In the genomic region with DNA sequence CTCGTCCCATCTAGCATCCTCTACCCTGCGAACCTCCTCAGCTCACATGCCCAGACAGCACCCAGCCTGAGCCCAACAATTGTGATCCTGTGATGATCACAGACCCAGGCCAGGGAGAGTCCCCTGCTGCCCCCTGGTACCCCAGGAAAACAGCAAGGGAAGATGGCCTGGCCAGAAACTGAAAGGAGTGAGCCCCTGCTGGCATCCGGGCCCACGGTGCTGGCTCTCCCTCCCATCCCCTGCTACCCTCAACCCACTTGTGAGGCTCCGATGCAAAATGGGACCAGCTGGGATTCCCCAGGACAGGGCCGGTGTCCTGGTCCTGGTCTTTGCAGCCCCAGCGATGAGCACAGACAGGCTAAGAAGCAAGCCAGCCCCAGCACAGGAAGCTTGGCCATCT, we compare ENCODE assay signal across 13 cellular contexts. TPM values are rescaled to one million over a fixed set of nuclear protein-coding genes. Genes with fewer than 3 reads are reported as not detected.
A peak's percentile ranks its signal among the peaks of the same experiment; 100 is the strongest.
DNase-seq lines count a peak whose midpoint lies in the region; TF ChIP-seq lines count a peak whose summit lies in the region.
"Had no signal": no experiment of that assay in that cellular context is flagged by ENCODE, and none has a peak within 500 bp of the region (broad histone marks: within the 10 kb centered on the region; RNA-seq: fewer than 3 reads in every experiment).

No MANE protein-coding gene starts in this region.

- TF ChIP-seq CTCF in SK-N-SH (IDR thresholded peaks at IDR 0.05) = no peak

- H3K4me2 ChIP-seq in SK-N-SH = no peak overlapping the region

- H3K27me3 Mint-ChIP-seq in activated naive CD4-positive, alpha-beta T cell treated with anti-CD3 and anti-CD28 coated beads, Interleukin-2, amount 50 U/mL, for 24 hours = no peaks in the 10 kb centered on the region
- no peaks in the 10 kb centered on the region for H3K27me3 Mint-ChIP-seq in activated T-helper 1 cell treated with anti-CD3 and anti-CD28 coated beads, Interleukin-12 subunit alpha, Interleukin-12 subunit beta, Interleukin-2, Interleukin-4 antibody, amounts not matched to agents 30 ng/mL and 10 ng/mL and 1 ng/mL, durations not matched to agents 14 hours and 24 hours and 36 hours (ENCODE audit: insufficient read depth)

- H3K27me3 ChIP-seq in iPS-15b (ENCODE audit: control insufficient read depth, insufficient read depth, low read length) (no peaks in the 10 kb centered on the region), SK-N-SH (ENCODE audit: insufficient read depth) (no peaks in the 10 kb centered on the region)
- H3K27me3 ChIP-seq: heart left ventricle had no signal

- no peak for TF ChIP-seq RAD21 in SK-N-SH (IDR thresholded peaks at IDR 0.05; ENCODE audit: low read length)

- H3K36me3 ChIP-seq in iPS-15b (ENCODE audit: control insufficient read depth, insufficient read depth, low read length) (no peaks in the 10 kb centered on the region), SK-N-SH (replicated peaks in 1 of 2; ENCODE audit: control insufficient read depth in 1 of 2, insufficient read depth in 2 of 2, low read length in 1 of 2) (peaks cover 0 to 17% of the 10 kb centered on the region in 2 experiments)

- H3K4me3 ChIP-seq in iPS-15b (ENCODE audit: low read depth, low read length) (no peak overlapping the region), SK-N-SH (ENCODE audit: low read depth in 2 of 2, low read length in 1 of 2) (no peak overlapping the region)
- H3K4me3 ChIP-seq: heart left ventricle had no signal

- H3K27ac Mint-ChIP-seq in activated naive CD4-positive, alpha-beta T cell treated with anti-CD3 and anti-CD28 coated beads, Interleukin-2, amount 50 U/mL, for 24 hours = peak overlapping the region; percentile 97
- peak overlapping the region; percentile 66 for H3K27ac Mint-ChIP-seq in activated T-helper 1 cell treated with anti-CD3 and anti-CD28 coated beads, Interleukin-12 subunit alpha, Interleukin-12 subunit beta, Interleukin-2, Interleukin-4 antibody, amounts not matched to agents 30 ng/mL and 10 ng/mL and 1 ng/mL, durations not matched to agents 14 hours and 24 hours and 36 hours

- H3K4me3 Mint-ChIP-seq in activated naive CD4-positive, alpha-beta T cell treated with anti-CD3 and anti-CD28 coated beads, Interleukin-2, amount 50 U/mL, for 24 hours = peak overlapping the region; percentile 39
- no peak overlapping the region for H3K4me3 Mint-ChIP-seq in activated T-helper 1 cell treated with anti-CD3 and anti-CD28 coated beads, Interleukin-12 subunit alpha, Interleukin-12 subunit beta, Interleukin-2, Interleukin-4 antibody, amounts not matched to agents 30 ng/mL and 10 ng/mL and 1 ng/mL, durations not matched to agents 14 hours and 24 hours and 36 hours

- CTCF ChIA-PET in SK-N-SH (lab: Yijun Ruan, JAX) = interaction anchor here (1.3 to 5.2 kb wide), 2 partner anchors 24 to 160 kb away, joined by 5 to 26 read pairs; no protein-coding TSS in a partner anchor

- WGBS in SK-N-SH (ENCODE audit: low lambda C conversion rate) = 100% methylated on average over 4 of the region's 7 CpGs

- peaks cover 5% of the 10 kb centered on the region for H3F3A ChIP-seq in SK-N-SH (replicated peaks; ENCODE audit: insufficient read depth)

- H3K9me3 Mint-ChIP-seq in activated naive CD4-positive, alpha-beta T cell treated with anti-CD3 and anti-CD28 coated beads, Interleukin-2, amount 50 U/mL, for 24 hours = no peaks in the 10 kb centered on the region
- H3K9me3 Mint-ChIP-seq in activated T-helper 1 cell treated with anti-CD3 and anti-CD28 coated beads, Interleukin-12 subunit alpha, Interleukin-12 subunit beta, Interleukin-2, Interleukin-4 antibody, amounts not matched to agents 30 ng/mL and 10 ng/mL and 1 ng/mL, durations not matched to agents 14 hours and 24 hours and 36 hours = no peaks in the 10 kb centered on the region

- no peaks in the 10 kb centered on the region for H3K9me3 ChIP-seq in iPS-15b (ENCODE audit: control insufficient read depth, insufficient read depth, low read length)
- no peaks in the 10 kb centered on the region for H3K9me3 ChIP-seq in SK-N-SH
- H3K9me3 ChIP-seq: heart left ventricle had no signal

- H2AFZ ChIP-seq in SK-N-SH (ENCODE audit: low read depth) = no peak overlapping the region

- intact Hi-C loops in activated T-helper 1 cell treated with anti-CD3 and anti-CD28 coated beads, Interleukin-12 subunit alpha, Interleukin-12 subunit beta, Interleukin-2, Interleukin-4 antibody, amounts not matched to agents 30 ng/mL and 10 ng/mL and 1 ng/mL, durations not matched to agents 14 hours and 24 hours and 36 hours (cut with micrococcal nuclease) = loop anchor here (2.0 to 10.0 kb wide), 2 partner anchors 15 to 159 kb away; partner anchors contain the start of genes NRTN and RANBP3

- peaks cover 100% of the 10 kb centered on the region for H3K79me2 ChIP-seq in SK-N-SH (ENCODE audit: insufficient read depth)

- no peaks in the 10 kb centered on the region for H3K36me3 Mint-ChIP-seq in activated naive CD4-positive, alpha-beta T cell treated with anti-CD3 and anti-CD28 coated beads, Interleukin-2, amount 50 U/mL, for 24 hours
- H3K36me3 Mint-ChIP-seq in activated T-helper 1 cell treated with anti-CD3 and anti-CD28 coated beads, Interleukin-12 subunit alpha, Interleukin-12 subunit beta, Interleukin-2, Interleukin-4 antibody, amounts not matched to agents 30 ng/mL and 10 ng/mL and 1 ng/mL, durations not matched to agents 14 hours and 24 hours and 36 hours (ENCODE audit: low read depth) = peaks cover 8% of the 10 kb centered on the region

- peaks cover 96% of the 10 kb centered on the region for H4K20me1 ChIP-seq in SK-N-SH (ENCODE audit: insufficient read depth)

- TF ChIP-seq EP300 in SK-N-SH (IDR thresholded peaks at IDR 0.05; ENCODE audit: borderline replicate concordance in 1 of 2, low read depth in 1 of 2, low read length in 1 of 2) = no peak

- peaks cover 8% of the 10 kb centered on the region for H3K4me1 ChIP-seq in iPS-15b (ENCODE audit: control insufficient read depth, insufficient read depth, low read length)
- H3K4me1 ChIP-seq in SK-N-SH (ENCODE audit: control insufficient read depth in 1 of 2, insufficient read depth in 2 of 2, low read depth in 1 of 2, low read length in 1 of 2) = peaks cover 0 to 54% of the 10 kb centered on the region in 2 experiments; a peak in 2 of 4 replicates

- H3K9ac ChIP-seq in iPS-15b (ENCODE audit: low read depth, low read length) (peak overlapping the region; percentile 24), SK-N-SH (no peak overlapping the region)

- no peaks in the 10 kb centered on the region for H3K9me2 ChIP-seq in SK-N-SH

- H3K27ac ChIP-seq in substantia nigra (ENCODE audit: low read depth, low read length, poor library complexity, severe bottlenecking) = peak overlapping the region; percentile 35
- H3K27ac ChIP-seq in SK-N-SH (ENCODE audit: low read depth in 2 of 2, low read length in 1 of 2) = no peak overlapping the region; a peak in 1 of 4 replicates

- POLR2A ChIA-PET in SK-N-SH (lab: Yijun Ruan, JAX) = no interaction called here

- no peak for DNase-seq in activated naive CD4-positive, alpha-beta T cell treated with anti-CD3 and anti-CD28 coated beads, Interleukin-2, amount 50 U/mL, for 16 hours
- no peak for DNase-seq in activated T-helper 1 cell treated with anti-CD3 and anti-CD28 coated beads, Interleukin-12 subunit alpha, Interleukin-12 subunit beta, Interleukin-2, Interleukin-4 antibody, amounts not matched to agents 30 ng/mL and 10 ng/mL and 1 ng/mL, durations not matched to agents 14 hours and 24 hours and 36 hours (ENCODE audit: low spot score)
- DNase-seq in substantia nigra (lab: John Stamatoyannopoulos, UW) (no peak), NCI-H510A treated with DMSO at 0.1 percent for 48 hours (lab: John Stamatoyannopoulos, UW) (no peak), SK-N-SH (no peak), SW480 (ENCODE audit: low spot score) (no peak)
- DNase-seq: KG1, NCI-H1694, NCI-H526, occipital lobe had no signal

- H3K4me1 Mint-ChIP-seq in activated naive CD4-positive, alpha-beta T cell treated with anti-CD3 and anti-CD28 coated beads, Interleukin-2, amount 50 U/mL, for 24 hours = peaks cover 99% of the 10 kb centered on the region
- H3K4me1 Mint-ChIP-seq in activated T-helper 1 cell treated with anti-CD3 and anti-CD28 coated beads, Interleukin-12 subunit alpha, Interleukin-12 subunit beta, Interleukin-2, Interleukin-4 antibody, amounts not matched to agents 30 ng/mL and 10 ng/mL and 1 ng/mL, durations not matched to agents 14 hours and 24 hours and 36 hours (ENCODE audit: low read depth) = peaks cover 80% of the 10 kb centered on the region

TF ChIP-seq in SK-N-SH, 30 proteins besides CTCF, POLR2A, EP300 and RAD21 (continues in another document):
- no peak for TF ChIP-seq GABPA (IDR thresholded peaks at IDR 0.05; ENCODE audit: low read depth)

RNA-seq across cellular contexts. Expression of gene RANBP3, which starts 14.1 kb away (rescaled TPM):
- total RNA-seq in activated T-helper 1 cell treated with anti-CD3 and anti-CD28 coated beads, Interleukin-12 subunit alpha, Interleukin-12 subunit beta, Interleukin-2, Interleukin-4 antibody, amounts not matched to agents 30 ng/mL and 10 ng/mL and 1 ng/mL, durations not matched to agents 14 hours and 24 hours and 36 hours = 122 and 126 TPM in 2 replicates
- 71.8 and 84.0 TPM in 2 replicates for polyA plus RNA-seq in SK-N-SH (2012; rRNA removed)
- 38.5 and 46.3 TPM in 2 replicates for polyA plus RNA-seq in SK-N-SH (2012; cell fraction: cytosol; rRNA removed)
- 102 and 210 TPM in 2 replicates for polyA plus RNA-seq in SK-N-SH (2012; cell fraction: nucleus; rRNA removed)

RNA-seq across cellular contexts. Expression of gene CAPS, which starts 49.8 kb away (rescaled TPM):
- total RNA-seq in activated T-helper 1 cell treated with anti-CD3 and anti-CD28 coated beads, Interleukin-12 subunit alpha, Interleukin-12 subunit beta, Interleukin-2, Interleukin-4 antibody, amounts not matched to agents 30 ng/mL and 10 ng/mL and 1 ng/mL, durations not matched to agents 14 hours and 24 hours and 36 hours = 3.4 and 3.6 TPM in 2 replicates
- polyA plus RNA-seq in SK-N-SH (2012; rRNA removed) = 13.4 and 17.3 TPM in 2 replicates
- 2.8 and 4.4 TPM in 2 replicates for polyA plus RNA-seq in SK-N-SH (2012; cell fraction: cytosol; rRNA removed)
- polyA plus RNA-seq in SK-N-SH (2012; cell fraction: nucleus; rRNA removed) = 93.5 and 127 TPM in 2 replicates

RNA-seq across cellular contexts. Expression of gene VMAC, which starts 59.2 kb away (rescaled TPM):
- 3.5 and 4.2 TPM in 2 replicates for total RNA-seq in activated T-helper 1 cell treated with anti-CD3 and anti-CD28 coated beads, Interleukin-12 subunit alpha, Interleukin-12 subunit beta, Interleukin-2, Interleukin-4 antibody, amounts not matched to agents 30 ng/mL and 10 ng/mL and 1 ng/mL, durations not matched to agents 14 hours and 24 hours and 36 hours
- 6.5 and 9.1 TPM in 2 replicates for polyA plus RNA-seq in SK-N-SH (2012; rRNA removed)
- 1.9 and 2.6 TPM in 2 replicates for polyA plus RNA-seq in SK-N-SH (2012; cell fraction: cytosol; rRNA removed)
- 40.0 and 44.0 TPM in 2 replicates for polyA plus RNA-seq in SK-N-SH (2012; cell fraction: nucleus; rRNA removed)
